Comparison of ENCODE assay signal across 1 cellular context in the genomic region with DNA sequence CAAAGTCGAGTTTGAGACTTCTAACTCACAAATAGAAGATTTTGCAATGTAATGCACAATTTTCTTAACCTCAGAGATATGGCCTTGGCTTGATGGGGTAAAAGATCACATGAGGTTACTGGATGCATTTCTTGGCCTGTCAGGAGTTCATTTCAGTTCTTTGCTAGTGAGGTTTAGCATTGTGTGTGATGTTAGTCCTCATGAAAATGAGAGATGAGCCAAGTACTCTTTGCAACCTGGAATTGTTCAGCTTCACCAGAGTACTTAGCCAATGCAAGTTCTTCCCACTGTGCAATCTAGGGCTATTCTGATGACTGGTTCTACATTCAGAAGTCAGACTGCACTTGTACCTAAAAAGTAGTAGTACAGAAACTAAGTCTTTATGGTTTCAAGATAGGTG.
TF ChIP-seq lines count a peak whose summit lies in the region.

No MANE protein-coding gene starts in this region.

TF ChIP-seq in GM12878, 131 proteins besides CTCF, POLR2A, EP300 and RAD21:
- TF ChIP-seq NR2F1 (conservative IDR thresholded peaks at IDR 0.05) (no peak), PKNOX1 (IDR thresholded peaks at IDR 0.05) (no peak), STAT3 (IDR thresholded peaks at IDR 0.05; ENCODE audit: low read depth, low read length) (no peak), BCL3 (IDR thresholded peaks at IDR 0.05; ENCODE audit: borderline replicate concordance, insufficient read depth, low read depth, low read length, poor library complexity, severe bottlenecking) (no peak), MEF2A (IDR thresholded peaks at IDR 0.05; ENCODE audit: insufficient read depth, low read depth, low read length) (no peak), JUNB (IDR thresholded peaks at IDR 0.05) (no peak), CEBPB (IDR thresholded peaks at IDR 0.05; ENCODE audit: borderline replicate concordance in 1 of 2, low read depth in 2 of 2, low read length in 2 of 2) (no peak), CHD4 (IDR thresholded peaks at IDR 0.05) (no peak), IRF4 (IDR thresholded peaks at IDR 0.05; ENCODE audit: low read depth, low read length) (no peak), REST (IDR thresholded peaks at IDR 0.05; ENCODE audit: low read depth, low read length) (no peak)
- TF ChIP-seq, protein P1, sequence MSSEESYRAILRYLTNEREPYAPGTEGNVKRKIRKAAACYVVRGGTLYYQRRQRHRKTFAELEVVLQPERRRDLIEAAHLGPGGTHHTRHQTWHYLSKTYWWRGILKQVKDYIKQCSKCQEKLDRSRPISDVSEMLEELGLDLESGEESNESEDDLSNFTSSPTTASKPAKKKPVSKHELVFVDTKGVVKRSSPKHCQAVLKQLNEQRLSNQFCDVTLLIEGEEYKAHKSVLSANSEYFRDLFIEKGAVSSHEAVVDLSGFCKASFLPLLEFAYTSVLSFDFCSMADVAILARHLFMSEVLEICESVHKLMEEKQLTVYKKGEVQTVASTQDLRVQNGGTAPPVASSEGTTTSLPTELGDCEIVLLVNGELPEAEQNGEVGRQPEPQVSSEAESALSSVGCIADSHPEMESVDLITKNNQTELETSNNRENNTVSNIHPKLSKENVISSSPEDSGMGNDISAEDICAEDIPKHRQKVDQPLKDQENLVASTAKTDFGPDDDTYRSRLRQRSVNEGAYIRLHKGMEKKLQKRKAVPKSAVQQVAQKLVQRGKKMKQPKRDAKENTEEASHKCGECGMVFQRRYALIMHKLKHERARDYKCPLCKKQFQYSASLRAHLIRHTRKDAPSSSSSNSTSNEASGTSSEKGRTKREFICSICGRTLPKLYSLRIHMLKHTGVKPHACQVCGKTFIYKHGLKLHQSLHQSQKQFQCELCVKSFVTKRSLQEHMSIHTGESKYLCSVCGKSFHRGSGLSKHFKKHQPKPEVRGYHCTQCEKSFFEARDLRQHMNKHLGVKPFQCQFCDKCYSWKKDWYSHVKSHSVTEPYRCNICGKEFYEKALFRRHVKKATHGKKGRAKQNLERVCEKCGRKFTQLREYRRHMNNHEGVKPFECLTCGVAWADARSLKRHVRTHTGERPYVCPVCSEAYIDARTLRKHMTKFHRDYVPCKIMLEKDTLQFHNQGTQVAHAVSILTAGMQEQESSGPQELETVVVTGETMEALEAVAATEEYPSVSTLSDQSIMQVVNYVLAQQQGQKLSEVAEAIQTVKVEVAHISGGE (CRISPR knock-in tag; IDR thresholded peaks at IDR 0.05), result no peak
- TF ChIP-seq, protein P2, sequence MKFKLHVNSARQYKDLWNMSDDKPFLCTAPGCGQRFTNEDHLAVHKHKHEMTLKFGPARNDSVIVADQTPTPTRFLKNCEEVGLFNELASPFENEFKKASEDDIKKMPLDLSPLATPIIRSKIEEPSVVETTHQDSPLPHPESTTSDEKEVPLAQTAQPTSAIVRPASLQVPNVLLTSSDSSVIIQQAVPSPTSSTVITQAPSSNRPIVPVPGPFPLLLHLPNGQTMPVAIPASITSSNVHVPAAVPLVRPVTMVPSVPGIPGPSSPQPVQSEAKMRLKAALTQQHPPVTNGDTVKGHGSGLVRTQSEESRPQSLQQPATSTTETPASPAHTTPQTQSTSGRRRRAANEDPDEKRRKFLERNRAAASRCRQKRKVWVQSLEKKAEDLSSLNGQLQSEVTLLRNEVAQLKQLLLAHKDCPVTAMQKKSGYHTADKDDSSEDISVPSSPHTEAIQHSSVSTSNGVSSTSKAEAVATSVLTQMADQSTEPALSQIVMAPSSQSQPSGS (IDR thresholded peaks at IDR 0.05; ENCODE audit: low read length), result no peak
- TF ChIP-seq, protein P3, sequence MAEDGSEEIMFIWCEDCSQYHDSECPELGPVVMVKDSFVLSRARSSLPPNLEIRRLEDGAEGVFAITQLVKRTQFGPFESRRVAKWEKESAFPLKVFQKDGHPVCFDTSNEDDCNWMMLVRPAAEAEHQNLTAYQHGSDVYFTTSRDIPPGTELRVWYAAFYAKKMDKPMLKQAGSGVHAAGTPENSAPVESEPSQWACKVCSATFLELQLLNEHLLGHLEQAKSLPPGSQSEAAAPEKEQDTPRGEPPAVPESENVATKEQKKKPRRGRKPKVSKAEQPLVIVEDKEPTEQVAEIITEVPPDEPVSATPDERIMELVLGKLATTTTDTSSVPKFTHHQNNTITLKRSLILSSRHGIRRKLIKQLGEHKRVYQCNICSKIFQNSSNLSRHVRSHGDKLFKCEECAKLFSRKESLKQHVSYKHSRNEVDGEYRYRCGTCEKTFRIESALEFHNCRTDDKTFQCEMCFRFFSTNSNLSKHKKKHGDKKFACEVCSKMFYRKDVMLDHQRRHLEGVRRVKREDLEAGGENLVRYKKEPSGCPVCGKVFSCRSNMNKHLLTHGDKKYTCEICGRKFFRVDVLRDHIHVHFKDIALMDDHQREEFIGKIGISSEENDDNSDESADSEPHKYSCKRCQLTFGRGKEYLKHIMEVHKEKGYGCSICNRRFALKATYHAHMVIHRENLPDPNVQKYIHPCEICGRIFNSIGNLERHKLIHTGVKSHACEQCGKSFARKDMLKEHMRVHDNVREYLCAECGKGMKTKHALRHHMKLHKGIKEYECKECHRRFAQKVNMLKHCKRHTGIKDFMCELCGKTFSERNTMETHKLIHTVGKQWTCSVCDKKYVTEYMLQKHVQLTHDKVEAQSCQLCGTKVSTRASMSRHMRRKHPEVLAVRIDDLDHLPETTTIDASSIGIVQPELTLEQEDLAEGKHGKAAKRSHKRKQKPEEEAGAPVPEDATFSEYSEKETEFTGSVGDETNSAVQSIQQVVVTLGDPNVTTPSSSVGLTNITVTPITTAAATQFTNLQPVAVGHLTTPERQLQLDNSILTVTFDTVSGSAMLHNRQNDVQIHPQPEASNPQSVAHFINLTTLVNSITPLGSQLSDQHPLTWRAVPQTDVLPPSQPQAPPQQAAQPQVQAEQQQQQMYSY (CRISPR knock-in tag; IDR thresholded peaks at IDR 0.05), result no peak
- TF ChIP-seq, protein P4, sequence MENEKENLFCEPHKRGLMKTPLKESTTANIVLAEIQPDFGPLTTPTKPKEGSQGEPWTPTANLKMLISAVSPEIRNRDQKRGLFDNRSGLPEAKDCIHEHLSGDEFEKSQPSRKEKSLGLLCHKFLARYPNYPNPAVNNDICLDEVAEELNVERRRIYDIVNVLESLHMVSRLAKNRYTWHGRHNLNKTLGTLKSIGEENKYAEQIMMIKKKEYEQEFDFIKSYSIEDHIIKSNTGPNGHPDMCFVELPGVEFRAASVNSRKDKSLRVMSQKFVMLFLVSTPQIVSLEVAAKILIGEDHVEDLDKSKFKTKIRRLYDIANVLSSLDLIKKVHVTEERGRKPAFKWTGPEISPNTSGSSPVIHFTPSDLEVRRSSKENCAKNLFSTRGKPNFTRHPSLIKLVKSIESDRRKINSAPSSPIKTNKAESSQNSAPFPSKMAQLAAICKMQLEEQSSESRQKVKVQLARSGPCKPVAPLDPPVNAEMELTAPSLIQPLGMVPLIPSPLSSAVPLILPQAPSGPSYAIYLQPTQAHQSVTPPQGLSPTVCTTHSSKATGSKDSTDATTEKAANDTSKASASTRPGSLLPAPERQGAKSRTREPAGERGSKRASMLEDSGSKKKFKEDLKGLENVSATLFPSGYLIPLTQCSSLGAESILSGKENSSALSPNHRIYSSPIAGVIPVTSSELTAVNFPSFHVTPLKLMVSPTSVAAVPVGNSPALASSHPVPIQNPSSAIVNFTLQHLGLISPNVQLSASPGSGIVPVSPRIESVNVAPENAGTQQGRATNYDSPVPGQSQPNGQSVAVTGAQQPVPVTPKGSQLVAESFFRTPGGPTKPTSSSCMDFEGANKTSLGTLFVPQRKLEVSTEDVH (IDR thresholded peaks at IDR 0.05; ENCODE audit: low read depth, partially characterized antibody), result no peak
